ENCODE assay signal across 1 cellular context in the genomic region with DNA sequence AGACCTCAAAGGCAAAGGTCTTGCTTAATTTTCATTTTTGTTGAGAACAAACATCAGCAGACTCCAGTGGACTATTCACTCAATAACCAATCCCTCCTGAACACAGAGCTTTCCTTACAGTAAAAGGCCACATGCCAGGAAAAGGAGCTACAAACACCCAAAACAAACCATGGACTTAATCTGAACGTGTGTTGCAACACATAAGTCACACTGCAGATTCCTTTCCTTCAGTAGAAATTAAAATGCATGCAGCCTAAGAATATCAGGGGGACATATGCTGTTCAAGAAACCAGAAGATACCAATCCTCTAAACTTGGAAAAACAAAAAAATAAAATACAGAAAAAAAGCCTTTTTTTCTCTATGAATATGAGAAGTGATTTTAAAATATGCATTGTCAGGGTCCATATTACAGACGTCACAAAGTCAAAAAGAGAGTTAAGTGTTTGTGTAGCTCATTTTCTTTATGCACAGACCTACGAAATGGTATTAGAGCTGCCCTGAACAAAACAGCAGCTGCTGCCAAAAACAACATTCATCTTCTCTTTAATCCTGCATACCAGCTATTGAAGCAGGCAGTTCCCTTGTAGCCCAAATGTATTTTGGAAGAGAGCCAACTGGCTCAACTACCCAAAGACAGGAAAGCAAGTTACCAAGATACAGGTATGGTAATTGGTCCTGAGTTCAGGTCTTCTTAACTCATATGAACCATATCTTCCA.
TF ChIP-seq lines count a peak whose summit lies in the region.

No MANE protein-coding gene starts in this region.

TF ChIP-seq in A549, 52 proteins besides CTCF, POLR2A, EP300 and RAD21 (continued from another document):
- TF ChIP-seq, protein P1, sequence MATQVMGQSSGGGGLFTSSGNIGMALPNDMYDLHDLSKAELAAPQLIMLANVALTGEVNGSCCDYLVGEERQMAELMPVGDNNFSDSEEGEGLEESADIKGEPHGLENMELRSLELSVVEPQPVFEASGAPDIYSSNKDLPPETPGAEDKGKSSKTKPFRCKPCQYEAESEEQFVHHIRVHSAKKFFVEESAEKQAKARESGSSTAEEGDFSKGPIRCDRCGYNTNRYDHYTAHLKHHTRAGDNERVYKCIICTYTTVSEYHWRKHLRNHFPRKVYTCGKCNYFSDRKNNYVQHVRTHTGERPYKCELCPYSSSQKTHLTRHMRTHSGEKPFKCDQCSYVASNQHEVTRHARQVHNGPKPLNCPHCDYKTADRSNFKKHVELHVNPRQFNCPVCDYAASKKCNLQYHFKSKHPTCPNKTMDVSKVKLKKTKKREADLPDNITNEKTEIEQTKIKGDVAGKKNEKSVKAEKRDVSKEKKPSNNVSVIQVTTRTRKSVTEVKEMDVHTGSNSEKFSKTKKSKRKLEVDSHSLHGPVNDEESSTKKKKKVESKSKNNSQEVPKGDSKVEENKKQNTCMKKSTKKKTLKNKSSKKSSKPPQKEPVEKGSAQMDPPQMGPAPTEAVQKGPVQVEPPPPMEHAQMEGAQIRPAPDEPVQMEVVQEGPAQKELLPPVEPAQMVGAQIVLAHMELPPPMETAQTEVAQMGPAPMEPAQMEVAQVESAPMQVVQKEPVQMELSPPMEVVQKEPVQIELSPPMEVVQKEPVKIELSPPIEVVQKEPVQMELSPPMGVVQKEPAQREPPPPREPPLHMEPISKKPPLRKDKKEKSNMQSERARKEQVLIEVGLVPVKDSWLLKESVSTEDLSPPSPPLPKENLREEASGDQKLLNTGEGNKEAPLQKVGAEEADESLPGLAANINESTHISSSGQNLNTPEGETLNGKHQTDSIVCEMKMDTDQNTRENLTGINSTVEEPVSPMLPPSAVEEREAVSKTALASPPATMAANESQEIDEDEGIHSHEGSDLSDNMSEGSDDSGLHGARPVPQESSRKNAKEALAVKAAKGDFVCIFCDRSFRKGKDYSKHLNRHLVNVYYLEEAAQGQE (IDR thresholded peaks at IDR 0.05): no peak
- TF ChIP-seq BHLHE40 (IDR thresholded peaks at IDR 0.05; ENCODE audit: low read depth, low read length) (no peak), JUN (IDR thresholded peaks at IDR 0.05) (peak in 1 of 2 experiments; percentile 36; a peak in 1 of 5 replicates), USF2 (IDR thresholded peaks at IDR 0.05) (no peak), RCOR1 (IDR thresholded peaks at IDR 0.05; ENCODE audit: low read depth, low read length) (no peak), NFE2L2 (conservative IDR thresholded peaks at IDR 0.05; ENCODE audit: low read length) (no peak), GATA3 (IDR thresholded peaks at IDR 0.05; ENCODE audit: borderline replicate concordance) (peak; percentile 36), HDAC2 (IDR thresholded peaks at IDR 0.05) (no peak), CBX8 (IDR thresholded peaks at IDR 0.05) (no peak), FOSL2 (IDR thresholded peaks at IDR 0.05) (no peak), FOSL2 (CRISPR knock-in tag; IDR thresholded peaks at IDR 0.05) (0 out of 2 replicates have a peak, but pooled peaks have one; percentile 8), HMGXB4 (CRISPR knock-in tag; IDR thresholded peaks at IDR 0.05; ENCODE audit: borderline replicate concordance) (no peak), TFCP2L1 (CRISPR knock-in tag; IDR thresholded peaks at IDR 0.05) (no peak), NR3C1 (IDR thresholded peaks at IDR 0.05) (no peak), POLR2AphosphoS2 (conservative IDR thresholded peaks at IDR 0.05; ENCODE audit: low read length) (no peak), ZSCAN20 (CRISPR knock-in tag; IDR thresholded peaks at IDR 0.05) (no peak)
